Comparison of ENCODE assay signal across 7 cellular contexts in genomic region chr12:14239935-14240872, GRCh38.
A peak's percentile ranks its signal among the peaks of the same experiment; 100 is the strongest.
DNase-seq lines count a peak whose midpoint lies in the region; ATAC-seq lines count a peak whose summit lies in the region.

No MANE protein-coding gene starts in this region.

- DNase-seq in NCI-H526 treated with DMSO at 0.1 percent for 48 hours (lab: John Stamatoyannopoulos, UW) (peak; percentile 33), neuronal stem cell (ENCODE audit: low spot score) (no peak), NCI-H446 treated with DMSO at 0.1 percent for 48 hours (lab: John Stamatoyannopoulos, UW) (no peak), T-helper 9 cell (no peak)
- peak; percentile 17 for DNase-seq in central memory CD4-positive, alpha-beta T cell

- H3K4me2 ChIP-seq in neuronal stem cell (ENCODE audit: insufficient read depth, low read length, poor library complexity, severe bottlenecking): peak overlapping the region; percentile 19

- peak overlapping the region; percentile 54 for H2BK120ac ChIP-seq in neuronal stem cell (ENCODE audit: low read depth, low read length)

- H2BK12ac ChIP-seq in neuronal stem cell (ENCODE audit: low read length): peak overlapping the region; percentile 73

- H3K36me3 ChIP-seq in neuronal stem cell (replicated peaks in 1 of 2; ENCODE audit: control insufficient read depth in 2 of 2, insufficient read depth in 2 of 2, low read length in 2 of 2): no peaks in the 10 kb centered on the region

- H3K4me3 ChIP-seq in neuronal stem cell (ENCODE audit: low read length in 2 of 2): no peak overlapping the region

- H2BK15ac ChIP-seq in neuronal stem cell (ENCODE audit: low read length): peak overlapping the region; percentile 96

- peaks cover 0 to 8% of the 10 kb centered on the region in 2 donors for H3K4me1 ChIP-seq in neuronal stem cell (ENCODE audit: control insufficient read depth in 2 of 2, insufficient read depth in 1 of 2, low read depth in 1 of 2, low read length in 2 of 2)

- ATAC-seq in GM18870 (IDR thresholded peaks at IDR 0.05; ENCODE audit: unreplicated experiment) (peak; percentile 37), HG02798 (IDR thresholded peaks at IDR 0.05; ENCODE audit: poor library complexity, unreplicated experiment) (peak; percentile 43)

- H3K23ac ChIP-seq in neuronal stem cell (ENCODE audit: low read depth, low read length, poor library complexity): no peak overlapping the region

- peak overlapping the region; percentile 43 for H4K8ac ChIP-seq in neuronal stem cell (ENCODE audit: low read depth, low read length)

- H3K9ac ChIP-seq in neuronal stem cell (ENCODE audit: low read depth, low read length, poor library complexity): no peak overlapping the region

- no peaks in the 10 kb centered on the region for H3K27me3 ChIP-seq in neuronal stem cell (ENCODE audit: control insufficient read depth in 3 of 3, insufficient read depth in 3 of 3, low read depth in 1 of 3, low read length in 3 of 3)

- no CpG with 5 or more reads among the region's 11 CpGs for WGBS in neuronal stem cell (ENCODE audit: extremely low coverage in 2 of 2, insufficient read length in 2 of 2, insufficient replicate concordance in 1 of 2), 2 donors

- H2AK5ac ChIP-seq in neuronal stem cell (ENCODE audit: low read depth, low read length): peak overlapping the region; percentile 56

- peak overlapping the region; percentile 13 for H3K27ac ChIP-seq in neuronal stem cell (replicated peaks; ENCODE audit: low read length)

- peak overlapping the region; percentile 76 for H3K18ac ChIP-seq in neuronal stem cell (ENCODE audit: low read length)

- peak overlapping the region; percentile 75 for H2BK5ac ChIP-seq in neuronal stem cell (ENCODE audit: low read length)

- H3K14ac ChIP-seq in neuronal stem cell (ENCODE audit: low read length): peak overlapping the region; percentile 56

- peak overlapping the region; percentile 83 for H2AFZ ChIP-seq in neuronal stem cell (ENCODE audit: low read length)

- H3K4ac ChIP-seq in neuronal stem cell (ENCODE audit: low read length): peak overlapping the region; percentile 84

- peak overlapping the region; percentile 85 for H4K91ac ChIP-seq in neuronal stem cell (ENCODE audit: low read depth, low read length, poor library complexity)

- H3K79me1 ChIP-seq in neuronal stem cell (ENCODE audit: low read depth, low read length): no peaks in the 10 kb centered on the region

- H3K9me3 ChIP-seq in neuronal stem cell (replicated peaks in 1 of 2; ENCODE audit: control insufficient read depth in 2 of 2, insufficient read depth in 1 of 2, low read depth in 1 of 2, low read length in 2 of 2): peaks cover 2 to 6% of the 10 kb centered on the region in 2 donors

Comparison
In these comparisons a context has a peak if more than half of its experiments do, and no peak if none do; other contexts are left out.
1. DNase-seq: peak in NCI-H526 treated with DMSO at 0.1 percent for 48 hours (single experiment) and central memory CD4-positive, alpha-beta T cell (single experiment); none in neuronal stem cell (single experiment), NCI-H446 treated with DMSO at 0.1 percent for 48 hours (single experiment) and T-helper 9 cell (single experiment).